In the genomic region with DNA sequence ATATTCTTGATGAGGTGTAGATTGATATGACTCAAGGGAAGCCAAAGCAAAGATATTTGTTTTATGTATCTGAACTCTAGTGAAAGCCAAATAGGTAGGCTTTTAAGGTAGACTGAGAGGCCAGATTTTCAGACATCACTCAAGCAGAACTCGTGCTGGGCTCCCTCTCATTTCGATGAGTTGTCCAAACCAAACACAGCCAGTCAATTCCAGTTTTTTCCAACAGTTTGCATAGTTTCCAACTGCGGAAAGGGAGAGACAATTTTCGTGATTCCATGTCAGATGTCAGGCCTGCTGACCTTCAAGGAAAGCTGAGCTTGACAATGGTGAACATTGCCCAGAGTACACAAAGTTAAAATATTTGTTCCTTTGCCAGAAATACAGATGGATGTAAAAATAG, we compare ENCODE assay signal across 4 cellular contexts.
"Had no signal": no experiment of that assay in that cellular context is flagged by ENCODE, and none has a peak within 500 bp of the region (broad histone marks: within the 10 kb centered on the region; RNA-seq: fewer than 3 reads in every experiment).

No MANE protein-coding gene starts in this region.

- ATAC-seq: GM23338 had no signal

- DNase-seq: H9, HCEC 1CT, IMR-90 had no signal

- H3K4me3 ChIP-seq: GM23338 had no signal
